8 cellular contexts compared by ENCODE assay signal in genomic region chr2:75464348-75464946, GRCh38.
A peak's percentile ranks its signal among the peaks of the same experiment; 100 is the strongest.
DNase-seq lines count a peak whose midpoint lies in the region; ATAC-seq, FAIRE-seq and TF ChIP-seq lines count a peak whose summit lies in the region.

No MANE protein-coding gene starts in this region.

- H3K27me3 Mint-ChIP-seq in astrocyte (ENCODE audit: low read depth, unreplicated experiment) (peaks cover 4% of the 10 kb centered on the region), immature natural killer cell (ENCODE audit: low read depth in 3 of 3) (peaks cover 5 to 13% (median 6%) of the 10 kb centered on the region in 3 donors)

- FAIRE-seq in astrocyte (lab: Jason Lieb, UNC), result no peak

- WGBS in lung, 2 donors, result 41 to 51% methylated on average over 4 of the region's 4 CpGs

- H3K4me2 ChIP-seq in astrocyte (ENCODE audit: low read length), result no peak overlapping the region

- no peak overlapping the region for H3K27ac Mint-ChIP-seq in astrocyte (ENCODE audit: unreplicated experiment)
- no peak overlapping the region for H3K27ac Mint-ChIP-seq in immature natural killer cell

- H3K4me1 Mint-ChIP-seq in astrocyte (ENCODE audit: low read depth, unreplicated experiment), result peaks cover 6% of the 10 kb centered on the region
- H3K4me1 Mint-ChIP-seq in immature natural killer cell, result no peaks in the 10 kb centered on the region

- no peak overlapping the region for H3K27ac ChIP-seq in astrocyte (ENCODE audit: low read depth, low read length)
- no peak overlapping the region for H3K27ac ChIP-seq in lung (ENCODE audit: low read depth in 1 of 2, low read length in 1 of 2)

- H3K27me3 ChIP-seq in astrocyte (ENCODE audit: insufficient read depth, low read length) (no peaks in the 10 kb centered on the region), lung (ENCODE audit: control insufficient read depth, insufficient read depth) (no peaks in the 10 kb centered on the region)

- no peak overlapping the region for H3K4me3 ChIP-seq in astrocyte (ENCODE audit: insufficient read depth, low read depth, low read length)
- H3K4me3 ChIP-seq in lung, result no peak overlapping the region

- TF ChIP-seq POLR2A in GM18505 (IDR thresholded peaks at IDR 0.05; ENCODE audit: borderline replicate concordance, extremely low read depth, insufficient read depth, insufficient read length), result no peak

- H3K4me3 Mint-ChIP-seq in astrocyte (ENCODE audit: unreplicated experiment) (no peak overlapping the region), immature natural killer cell (no peak overlapping the region)

- peak; percentile 95 for TF ChIP-seq CTCF in astrocyte (IDR thresholded peaks at IDR 0.05; ENCODE audit: insufficient read depth, low read depth, low read length)
- peak; percentile 10 for TF ChIP-seq CTCF in lung (IDR thresholded peaks at IDR 0.05; ENCODE audit: control extremely low read depth, extremely low read depth)

- ATAC-seq in HG03103 (IDR thresholded peaks at IDR 0.05; ENCODE audit: low read depth, unreplicated experiment), result peak; percentile 59
- no peak for ATAC-seq in lung (ENCODE audit: insufficient read depth, low FRiP score)
- no peak for ATAC-seq in GM18505 (IDR thresholded peaks at IDR 0.05; ENCODE audit: unreplicated experiment)

- no peaks in the 10 kb centered on the region for H4K20me1 ChIP-seq in astrocyte (ENCODE audit: insufficient read depth, low read length)

- DNase-seq in Daoy (ENCODE audit: low read depth), result peak; percentile 22
- DNase-seq in astrocyte (ENCODE audit: low read depth), result peak; percentile 21
- DNase-seq in lung (ENCODE audit: low spot score), result no peak
- no peak for DNase-seq in activated T-cell treated with anti-CD3 and anti-CD28 coated beads for 4 hours
- DNase-seq in activated CD4-positive, CD25-positive, alpha-beta regulatory T cell treated with anti-CD3 and anti-CD28 coated beads, Interleukin-2, amount 50 U/mL, for 72 hours, result no peak
- DNase-seq in immature natural killer cell, result no peak

- H2AFZ ChIP-seq in astrocyte (ENCODE audit: low read depth, low read length), result no peak overlapping the region

- peaks cover 4% of the 10 kb centered on the region for H3K4me1 ChIP-seq in astrocyte (ENCODE audit: insufficient read depth, low read length)
- no peaks in the 10 kb centered on the region for H3K4me1 ChIP-seq in lung (ENCODE audit: control insufficient read depth in 2 of 2, insufficient read depth in 2 of 2, low read length in 2 of 2)

- no peaks in the 10 kb centered on the region for H3K79me2 ChIP-seq in astrocyte (ENCODE audit: insufficient read depth, low read length)

- no peaks in the 10 kb centered on the region for H3K36me3 ChIP-seq in astrocyte (ENCODE audit: insufficient read depth, low read length)
- no peaks in the 10 kb centered on the region for H3K36me3 ChIP-seq in lung (ENCODE audit: control insufficient read depth in 2 of 2, insufficient read depth in 2 of 2, low read length in 2 of 2)

- no peaks in the 10 kb centered on the region for H3K36me3 Mint-ChIP-seq in astrocyte (ENCODE audit: low read depth, unreplicated experiment)
- no peaks in the 10 kb centered on the region for H3K36me3 Mint-ChIP-seq in immature natural killer cell

- no peaks in the 10 kb centered on the region for H3K9me3 ChIP-seq in astrocyte (ENCODE audit: insufficient read depth, low read depth, low read length)
- H3K9me3 ChIP-seq in lung (ENCODE audit: control insufficient read depth in 2 of 2, insufficient read depth in 1 of 2, low read length in 1 of 2), result no peaks in the 10 kb centered on the region

- peaks cover 3% of the 10 kb centered on the region for H3K9me3 Mint-ChIP-seq in astrocyte (ENCODE audit: unreplicated experiment)
- H3K9me3 Mint-ChIP-seq in immature natural killer cell, result peaks cover 0 to 6% (median 0%) of the 10 kb centered on the region in 6 donors

- H3K9ac ChIP-seq in astrocyte (ENCODE audit: low read length), result no peak overlapping the region

Comparison
In these comparisons a context has a peak if more than half of its experiments do, and no peak if none do; other contexts are left out.
1. DNase-seq: peak in Daoy (single experiment) and astrocyte (single experiment); none in lung (single experiment), activated T-cell treated with anti-CD3 and anti-CD28 coated beads for 4 hours (single experiment), activated CD4-positive, CD25-positive, alpha-beta regulatory T cell treated with anti-CD3 and anti-CD28 coated beads, Interleukin-2, amount 50 U/mL, for 72 hours (single experiment) and immature natural killer cell (0 of 3).